Comparison of ENCODE assay signal across 26 cellular contexts in genomic region chr6:142153230-142153629, GRCh38. TPM values are rescaled to one million over a fixed set of nuclear protein-coding genes. Genes with fewer than 3 reads are reported as not detected.
DNase-seq lines count a peak whose midpoint lies in the region; ATAC-seq and FAIRE-seq lines count a peak whose summit lies in the region.
"Had no signal": no experiment of that assay in that cellular context is flagged by ENCODE, and none has a peak within 500 bp of the region (broad histone marks: within the 10 kb centered on the region; RNA-seq: fewer than 3 reads in every experiment).

No MANE protein-coding gene starts in this region.

- H3K4me1 Mint-ChIP-seq in activated naive CD4-positive, alpha-beta T cell treated with anti-CD3 and anti-CD28 coated beads, Interleukin-2, amount 50 U/mL, for 24 hours: peaks cover 86% of the 10 kb centered on the region
- peaks cover 39% of the 10 kb centered on the region for H3K4me1 Mint-ChIP-seq in activated T-helper 17 cell treated with anti-CD3 and anti-CD28 coated beads, Interleukin-2, amount 50 U/mL, for 72 hours
- H3K4me1 Mint-ChIP-seq in activated CD4-positive, alpha-beta memory T cell treated with anti-CD3 and anti-CD28 coated beads, Interleukin-2, amount 10 ng/mL, durations not matched to agents 7 days and 5 days: peaks cover 36% of the 10 kb centered on the region

- peak overlapping the region; percentile 45 for H3K4me3 Mint-ChIP-seq in activated naive CD4-positive, alpha-beta T cell treated with anti-CD3 and anti-CD28 coated beads, Interleukin-2, amount 50 U/mL, for 24 hours
- peak overlapping the region; percentile 45 for H3K4me3 Mint-ChIP-seq in activated T-helper 17 cell treated with anti-CD3 and anti-CD28 coated beads, Interleukin-2, amount 50 U/mL, for 72 hours
- no peak overlapping the region for H3K4me3 Mint-ChIP-seq in activated CD4-positive, alpha-beta memory T cell treated with anti-CD3 and anti-CD28 coated beads, Interleukin-2, amount 10 ng/mL, durations not matched to agents 7 days and 5 days
- H3K4me3 Mint-ChIP-seq: activated CD4-positive, alpha-beta T cell treated with anti-CD3 and anti-CD28 coated beads, Interleukin-2, amount 10 ng/mL, durations not matched to agents 7 days and 5 days had no signal

- CTCF ChIA-PET in activated CD4-positive, alpha-beta memory T cell treated with anti-CD3 and anti-CD28 coated beads, Interleukin-2, amount 10 ng/mL, durations not matched to agents 7 days and 5 days (lab: Charles Lee): interaction anchor here (1.4 kb wide), 1 partner anchor 54 kb away, joined by 4 read pairs; no protein-coding TSS in a partner anchor

- ATAC-seq in activated T-helper 17 cell treated with anti-CD3 and anti-CD28 coated beads, Interleukin-2, amount 50 U/mL, for 72 hours (replicated peaks): peak; percentile 48
- ATAC-seq in GM19395 (IDR thresholded peaks at IDR 0.05; ENCODE audit: unreplicated experiment): no peak
- ATAC-seq in HG03378 (IDR thresholded peaks at IDR 0.05; ENCODE audit: unreplicated experiment): no peak
- no peak for ATAC-seq in GM21786 (IDR thresholded peaks at IDR 0.05; ENCODE audit: unreplicated experiment)
- ATAC-seq: HepG2, left colon, upper lobe of right lung had no signal

- H3K27me3 Mint-ChIP-seq in activated naive CD4-positive, alpha-beta T cell treated with anti-CD3 and anti-CD28 coated beads, Interleukin-2, amount 50 U/mL, for 24 hours: no peaks in the 10 kb centered on the region
- H3K27me3 Mint-ChIP-seq in activated T-helper 17 cell treated with anti-CD3 and anti-CD28 coated beads, Interleukin-2, amount 50 U/mL, for 72 hours: no peaks in the 10 kb centered on the region
- H3K27me3 Mint-ChIP-seq in activated CD4-positive, alpha-beta memory T cell treated with anti-CD3 and anti-CD28 coated beads, Interleukin-2, amount 10 ng/mL, durations not matched to agents 7 days and 5 days: no peaks in the 10 kb centered on the region
- H3K27me3 Mint-ChIP-seq: activated CD4-positive, alpha-beta T cell treated with anti-CD3 and anti-CD28 coated beads, Interleukin-2, amount 10 ng/mL, durations not matched to agents 7 days and 5 days had no signal

- H3K36me3 Mint-ChIP-seq in activated naive CD4-positive, alpha-beta T cell treated with anti-CD3 and anti-CD28 coated beads, Interleukin-2, amount 50 U/mL, for 24 hours: peaks cover 8% of the 10 kb centered on the region
- H3K36me3 Mint-ChIP-seq in activated T-helper 17 cell treated with anti-CD3 and anti-CD28 coated beads, Interleukin-2, amount 50 U/mL, for 72 hours (ENCODE audit: low read depth): peaks cover 40% of the 10 kb centered on the region
- H3K36me3 Mint-ChIP-seq in activated CD4-positive, alpha-beta memory T cell treated with anti-CD3 and anti-CD28 coated beads, Interleukin-2, amount 10 ng/mL, durations not matched to agents 7 days and 5 days (ENCODE audit: low read depth): peaks cover 19% of the 10 kb centered on the region

- H3K27ac Mint-ChIP-seq in activated naive CD4-positive, alpha-beta T cell treated with anti-CD3 and anti-CD28 coated beads, Interleukin-2, amount 50 U/mL, for 24 hours: peak overlapping the region; percentile 91
- H3K27ac Mint-ChIP-seq in activated T-helper 17 cell treated with anti-CD3 and anti-CD28 coated beads, Interleukin-2, amount 50 U/mL, for 72 hours: peak overlapping the region; percentile 92
- H3K27ac Mint-ChIP-seq in activated CD4-positive, alpha-beta memory T cell treated with anti-CD3 and anti-CD28 coated beads, Interleukin-2, amount 10 ng/mL, durations not matched to agents 7 days and 5 days: no peak overlapping the region
- H3K27ac Mint-ChIP-seq: activated CD4-positive, alpha-beta T cell treated with anti-CD3 and anti-CD28 coated beads, Interleukin-2, amount 10 ng/mL, durations not matched to agents 7 days and 5 days had no signal

- H3K9me3 Mint-ChIP-seq in activated naive CD4-positive, alpha-beta T cell treated with anti-CD3 and anti-CD28 coated beads, Interleukin-2, amount 50 U/mL, for 24 hours: no peaks in the 10 kb centered on the region
- no peaks in the 10 kb centered on the region for H3K9me3 Mint-ChIP-seq in activated T-helper 17 cell treated with anti-CD3 and anti-CD28 coated beads, Interleukin-2, amount 50 U/mL, for 72 hours
- H3K9me3 Mint-ChIP-seq in activated CD4-positive, alpha-beta memory T cell treated with anti-CD3 and anti-CD28 coated beads, Interleukin-2, amount 10 ng/mL, durations not matched to agents 7 days and 5 days: no peaks in the 10 kb centered on the region
- H3K9me3 Mint-ChIP-seq: activated CD4-positive, alpha-beta T cell treated with anti-CD3 and anti-CD28 coated beads, Interleukin-2, amount 10 ng/mL, durations not matched to agents 7 days and 5 days had no signal

- DNase-seq in activated naive CD4-positive, alpha-beta T cell treated with anti-CD3 and anti-CD28 coated beads, Interleukin-2, amount 50 U/mL, for 16 hours: no peak
- no peak for DNase-seq in activated CD4-positive, alpha-beta memory T cell treated with anti-CD3 and anti-CD28 coated beads, Interleukin-2, amount 10 ng/mL, durations not matched to agents 7 days and 5 days
- DNase-seq: activated CD4-positive, alpha-beta T cell treated with anti-CD3 and anti-CD28 coated beads, Interleukin-2, amount 10 ng/mL, durations not matched to agents 7 days and 5 days; activated naive CD4-positive, alpha-beta T cell treated with Interleukin-2 at 50 U/mL for 16 hours; Caco-2; cerebellar nuclear complex; DMS79 treated with DMSO at 0.1 percent for 48 hours; left colon; mesendoderm; NCI-H1048; NCI-H187; NCI-H526; RPMI8226; stimulated activated CD4-positive, alpha-beta T cell treated with anti-CD3 and anti-CD28 coated beads, Interleukin-1b, Interleukin-23, amount 100 ng/mL, for 48 hours; upper lobe of right lung had no signal

- POLR2A ChIA-PET in activated CD4-positive, alpha-beta memory T cell treated with anti-CD3 and anti-CD28 coated beads, Interleukin-2, amount 10 ng/mL, durations not matched to agents 7 days and 5 days (lab: Charles Lee): no interaction called here

- peak; percentile 21 for FAIRE-seq in islet of Langerhans (lab: Jason Lieb, UNC)
- FAIRE-seq: GM12891, HepG2 had no signal

RNA-seq across cellular contexts. Expression of gene VTA1, which starts 6.2 kb away (rescaled TPM):
- 10 to 100 TPM; 40.6 to 49.0 TPM for total RNA-seq in activated T-helper 17 cell treated with anti-CD3 and anti-CD28 coated beads, Interleukin-2, amount 50 U/mL, for 72 hours
- 10 to 100 TPM; 37.0 to 37.6 TPM for total RNA-seq in activated CD4-positive, alpha-beta memory T cell treated with anti-CD3 and anti-CD28 coated beads, Interleukin-2, amount 10 ng/mL, durations not matched to agents 7 days and 5 days

RNA-seq across cellular contexts. Expression of gene NMBR, which starts 6.3 kb away (rescaled TPM):
- total RNA-seq in activated T-helper 17 cell treated with anti-CD3 and anti-CD28 coated beads, Interleukin-2, amount 50 U/mL, for 72 hours: not detected
- not detected for total RNA-seq in activated CD4-positive, alpha-beta memory T cell treated with anti-CD3 and anti-CD28 coated beads, Interleukin-2, amount 10 ng/mL, durations not matched to agents 7 days and 5 days
- total RNA-seq: activated CD4-positive, alpha-beta T cell treated with anti-CD3 and anti-CD28 coated beads, Interleukin-2, amount 10 ng/mL, durations not matched to agents 7 days and 5 days; Caco-2; foreskin keratinocyte; HepG2; left colon; myocyte; T-helper 2 cell treated with Interferon-gamma antibody and Interleukin-4, amounts not matched to agents 100 ng/mL and 5 ng/mL, for 36 hours; upper lobe of right lung had no signal

RNA-seq across cellular contexts. Expression of gene GJE1, which starts 20.5 kb away (rescaled TPM):
- not detected for total RNA-seq in activated T-helper 17 cell treated with anti-CD3 and anti-CD28 coated beads, Interleukin-2, amount 50 U/mL, for 72 hours
- total RNA-seq in activated CD4-positive, alpha-beta memory T cell treated with anti-CD3 and anti-CD28 coated beads, Interleukin-2, amount 10 ng/mL, durations not matched to agents 7 days and 5 days: not detected
- total RNA-seq: activated CD4-positive, alpha-beta T cell treated with anti-CD3 and anti-CD28 coated beads, Interleukin-2, amount 10 ng/mL, durations not matched to agents 7 days and 5 days; Caco-2; foreskin keratinocyte; HepG2; left colon; myocyte; T-helper 2 cell treated with Interferon-gamma antibody and Interleukin-4, amounts not matched to agents 100 ng/mL and 5 ng/mL, for 36 hours; upper lobe of right lung had no signal
